37 cellular contexts compared by ENCODE assay signal in the genomic region with DNA sequence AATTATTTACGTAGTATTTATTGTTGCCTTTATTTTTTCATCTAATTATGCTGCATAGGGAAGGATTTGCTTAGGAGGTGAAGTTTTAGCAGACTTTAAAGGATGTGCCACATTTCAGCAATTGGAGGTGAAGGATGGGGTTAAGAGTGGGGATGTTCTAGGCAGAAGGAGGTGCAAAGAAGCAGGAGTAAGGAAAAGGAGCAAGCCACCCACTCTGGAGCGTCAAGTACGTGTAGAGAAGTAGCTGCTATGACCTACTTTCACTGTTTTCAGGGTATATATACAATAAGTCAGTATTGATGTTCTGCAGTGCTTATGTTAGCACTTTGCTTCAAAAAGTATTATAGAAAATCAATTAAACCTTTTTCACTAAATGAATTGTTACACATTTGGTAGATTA.
"Had no signal": no experiment of that assay in that cellular context is flagged by ENCODE, and none has a peak within 500 bp of the region (broad histone marks: within the 10 kb centered on the region; RNA-seq: fewer than 3 reads in every experiment).

No MANE protein-coding gene starts in this region.

- H3K27ac Mint-ChIP-seq: activated CD4-positive, alpha-beta memory T cell treated with anti-CD3 and anti-CD28 coated beads, Interleukin-2, amount 10 ng/mL, durations not matched to agents 7 days and 5 days; activated CD4-positive, alpha-beta T cell treated with anti-CD3 and anti-CD28 coated beads for 36 hours; activated CD4-positive, alpha-beta T cell treated with anti-CD3 and anti-CD28 coated beads, Interleukin-2, amount 10 ng/mL, durations not matched to agents 7 days and 5 days; activated CD8-positive, alpha-beta memory T cell treated with anti-CD3 and anti-CD28 coated beads, Interleukin-2, amount 10 ng/mL, durations not matched to agents 7 days and 5 days; activated CD8-positive, alpha-beta T cell treated with anti-CD3 and anti-CD28 coated beads, Interleukin-2, amount 10 ng/mL, durations not matched to agents 7 days and 5 days; activated naive CD4-positive, alpha-beta T cell treated with anti-CD3 and anti-CD28 coated beads, Interleukin-2, amount 10 ng/mL, durations not matched to agents 7 days and 5 days; activated naive CD4-positive, alpha-beta T cell treated with anti-CD3 and anti-CD28 coated beads, Interleukin-2, amount 50 U/mL, for 24 hours; activated naive CD8-positive, alpha-beta T cell; activated naive CD8-positive, alpha-beta T cell treated with anti-CD3 and anti-CD28 coated beads, Interleukin-2, amount 10 ng/mL, durations not matched to agents 7 days and 5 days; activated naive CD8-positive, alpha-beta T cell treated with anti-CD3 and anti-CD28 coated beads, Interleukin-2, amount 50 U/mL, for 24 hours; activated T-cell treated with anti-CD3 and anti-CD28 coated beads, Interleukin-2, amount 50 U/mL, for 24 hours; activated T-helper 2 cell treated with anti-CD3 and anti-CD28 coated beads, Interferon-gamma antibody, Interleukin-2, Interleukin-4, amounts not matched to agents 10 μg/mL and 5 μg/mL and 100 μg/mL, durations not matched to agents 14 hours and 24 hours and 36 hours; T-cell; T-helper 2 cell treated with Interferon-gamma antibody and Interleukin-4, amounts not matched to agents 5 μg/mL and 100 μg/mL, for 36 hours; WTC11 had no signal

- H3K4me1 ChIP-seq: ascending aorta, breast epithelium had no signal

- H3K27me3 ChIP-seq: ascending aorta, body of pancreas, brain microvascular endothelial cell, breast epithelium had no signal

- H3K27ac ChIP-seq: ascending aorta, body of pancreas, brain microvascular endothelial cell, breast epithelium, WERI-Rb-1 had no signal

- H3K36me3 ChIP-seq: breast epithelium had no signal

- H3K4me3 Mint-ChIP-seq: activated CD4-positive, alpha-beta memory T cell treated with anti-CD3 and anti-CD28 coated beads, Interleukin-2, amount 10 ng/mL, durations not matched to agents 7 days and 5 days; activated CD4-positive, alpha-beta T cell treated with anti-CD3 and anti-CD28 coated beads for 36 hours; activated CD4-positive, alpha-beta T cell treated with anti-CD3 and anti-CD28 coated beads, Interleukin-2, amount 10 ng/mL, durations not matched to agents 7 days and 5 days; activated CD8-positive, alpha-beta memory T cell treated with anti-CD3 and anti-CD28 coated beads, Interleukin-2, amount 10 ng/mL, durations not matched to agents 7 days and 5 days; activated CD8-positive, alpha-beta T cell treated with anti-CD3 and anti-CD28 coated beads, Interleukin-2, amount 10 ng/mL, durations not matched to agents 7 days and 5 days; activated naive CD4-positive, alpha-beta T cell treated with anti-CD3 and anti-CD28 coated beads, Interleukin-2, amount 10 ng/mL, durations not matched to agents 7 days and 5 days; activated naive CD4-positive, alpha-beta T cell treated with anti-CD3 and anti-CD28 coated beads, Interleukin-2, amount 50 U/mL, for 24 hours; activated naive CD8-positive, alpha-beta T cell; activated naive CD8-positive, alpha-beta T cell treated with anti-CD3 and anti-CD28 coated beads, Interleukin-2, amount 10 ng/mL, durations not matched to agents 7 days and 5 days; activated naive CD8-positive, alpha-beta T cell treated with anti-CD3 and anti-CD28 coated beads, Interleukin-2, amount 50 U/mL, for 24 hours; activated T-cell treated with anti-CD3 and anti-CD28 coated beads, Interleukin-2, amount 50 U/mL, for 24 hours; T-cell; T-helper 2 cell treated with Interferon-gamma antibody and Interleukin-4, amounts not matched to agents 5 μg/mL and 100 μg/mL, for 36 hours; WTC11 had no signal

- FAIRE-seq: TTC549 had no signal

- H3K27me3 Mint-ChIP-seq: activated CD4-positive, alpha-beta memory T cell treated with anti-CD3 and anti-CD28 coated beads, Interleukin-2, amount 10 ng/mL, durations not matched to agents 7 days and 5 days; activated CD4-positive, alpha-beta T cell treated with anti-CD3 and anti-CD28 coated beads for 36 hours; activated CD4-positive, alpha-beta T cell treated with anti-CD3 and anti-CD28 coated beads, Interleukin-2, amount 10 ng/mL, durations not matched to agents 7 days and 5 days; activated CD8-positive, alpha-beta memory T cell treated with anti-CD3 and anti-CD28 coated beads, Interleukin-2, amount 10 ng/mL, durations not matched to agents 7 days and 5 days; activated naive CD4-positive, alpha-beta T cell treated with anti-CD3 and anti-CD28 coated beads, Interleukin-2, amount 10 ng/mL, durations not matched to agents 7 days and 5 days; activated naive CD4-positive, alpha-beta T cell treated with anti-CD3 and anti-CD28 coated beads, Interleukin-2, amount 50 U/mL, for 24 hours; activated naive CD8-positive, alpha-beta T cell; activated naive CD8-positive, alpha-beta T cell treated with anti-CD3 and anti-CD28 coated beads, Interleukin-2, amount 10 ng/mL, durations not matched to agents 7 days and 5 days; activated naive CD8-positive, alpha-beta T cell treated with anti-CD3 and anti-CD28 coated beads, Interleukin-2, amount 50 U/mL, for 24 hours; activated T-cell treated with anti-CD3 and anti-CD28 coated beads, Interleukin-2, amount 50 U/mL, for 24 hours; T-cell had no signal

- DNase-seq: activated CD4-positive, alpha-beta memory T cell treated with anti-CD3 and anti-CD28 coated beads, Interleukin-2, amount 10 ng/mL, durations not matched to agents 7 days and 5 days; activated CD4-positive, alpha-beta T cell treated with anti-CD3 and anti-CD28 coated beads for 1 hour; activated CD4-positive, alpha-beta T cell treated with anti-CD3 and anti-CD28 coated beads for 36 hours; activated CD4-positive, alpha-beta T cell treated with anti-CD3 and anti-CD28 coated beads for 48 hours; activated CD4-positive, alpha-beta T cell treated with anti-CD3 and anti-CD28 coated beads, Interleukin-2, amount 10 ng/mL, durations not matched to agents 7 days and 5 days; activated CD4-positive, alpha-beta T cell treated with anti-CD3 and anti-CD28 coated beads, Interleukin-2, amount 50 U/mL, for 48 hours; activated CD4-positive, CD25-positive, alpha-beta regulatory T cell; activated CD8-positive, alpha-beta memory T cell treated with anti-CD3 and anti-CD28 coated beads for 24 hours; activated CD8-positive, alpha-beta memory T cell treated with anti-CD3 and anti-CD28 coated beads, Interleukin-2, amount 10 ng/mL, durations not matched to agents 7 days and 5 days; activated CD8-positive, alpha-beta memory T cell treated with anti-CD3 and anti-CD28 coated beads, Interleukin-2, amount 50 U/mL, for 48 hours; activated CD8-positive, alpha-beta T cell treated with anti-CD3 and anti-CD28 coated beads, Interleukin-2, amount 10 ng/mL, durations not matched to agents 7 days and 5 days; activated effector memory CD4-positive, alpha-beta T cell treated with Interleukin-2 at 50 U/mL for 16 hours; activated gamma-delta T cell; activated naive CD4-positive, alpha-beta T cell treated with anti-CD3 and anti-CD28 coated beads, Interleukin-2, amount 10 ng/mL, durations not matched to agents 7 days and 5 days; activated naive CD4-positive, alpha-beta T cell treated with Interleukin-2 at 50 U/mL for 16 hours; activated naive CD8-positive, alpha-beta T cell treated with anti-CD3 and anti-CD28 coated beads, Interleukin-2, amount 10 ng/mL, durations not matched to agents 7 days and 5 days; activated naive CD8-positive, alpha-beta T cell treated with anti-CD3 and anti-CD28 coated beads, Interleukin-2, amount 50 U/mL, for 24 hours; activated T-cell treated with anti-CD3 and anti-CD28 coated beads, Interleukin-2, amount 50 U/mL, for 24 hours; activated T-cell treated with anti-CD3 and anti-CD28 coated beads, Interleukin-2, amount 50 U/mL, for 48 hours; amygdala; anterior cingulate cortex; body of pancreas; brain microvascular endothelial cell; central memory CD4-positive, alpha-beta T cell; T-cell; T-helper 2 cell; T-helper 9 cell; WERI-Rb-1 had no signal

- H3K9me3 Mint-ChIP-seq: activated CD4-positive, alpha-beta memory T cell treated with anti-CD3 and anti-CD28 coated beads, Interleukin-2, amount 10 ng/mL, durations not matched to agents 7 days and 5 days; activated CD4-positive, alpha-beta T cell treated with anti-CD3 and anti-CD28 coated beads, Interleukin-2, amount 10 ng/mL, durations not matched to agents 7 days and 5 days; activated naive CD4-positive, alpha-beta T cell treated with anti-CD3 and anti-CD28 coated beads, Interleukin-2, amount 10 ng/mL, durations not matched to agents 7 days and 5 days; activated naive CD4-positive, alpha-beta T cell treated with anti-CD3 and anti-CD28 coated beads, Interleukin-2, amount 50 U/mL, for 24 hours; activated naive CD8-positive, alpha-beta T cell treated with anti-CD3 and anti-CD28 coated beads, Interleukin-2, amount 10 ng/mL, durations not matched to agents 7 days and 5 days; activated naive CD8-positive, alpha-beta T cell treated with anti-CD3 and anti-CD28 coated beads, Interleukin-2, amount 50 U/mL, for 24 hours; activated T-cell treated with anti-CD3 and anti-CD28 coated beads, Interleukin-2, amount 50 U/mL, for 24 hours; activated T-helper 2 cell treated with anti-CD3 and anti-CD28 coated beads, Interferon-gamma antibody, Interleukin-2, Interleukin-4, amounts not matched to agents 10 μg/mL and 5 μg/mL and 100 μg/mL, durations not matched to agents 14 hours and 24 hours and 36 hours; T-cell; T-helper 2 cell treated with Interferon-gamma antibody and Interleukin-4, amounts not matched to agents 5 μg/mL and 100 μg/mL, for 36 hours; WTC11 had no signal

- H3K4me1 Mint-ChIP-seq: activated CD4-positive, alpha-beta memory T cell treated with anti-CD3 and anti-CD28 coated beads, Interleukin-2, amount 10 ng/mL, durations not matched to agents 7 days and 5 days; activated CD4-positive, alpha-beta T cell treated with anti-CD3 and anti-CD28 coated beads for 36 hours; activated naive CD4-positive, alpha-beta T cell treated with anti-CD3 and anti-CD28 coated beads, Interleukin-2, amount 10 ng/mL, durations not matched to agents 7 days and 5 days; activated naive CD4-positive, alpha-beta T cell treated with anti-CD3 and anti-CD28 coated beads, Interleukin-2, amount 50 U/mL, for 24 hours; activated naive CD8-positive, alpha-beta T cell treated with anti-CD3 and anti-CD28 coated beads, Interleukin-2, amount 50 U/mL, for 24 hours; T-cell had no signal

- ATAC-seq: activated CD4-positive, alpha-beta T cell treated with anti-CD3 and anti-CD28 coated beads for 36 hours; activated CD4-positive, CD25-positive, alpha-beta regulatory T cell treated with anti-CD3 and anti-CD28 coated beads, Interleukin-2, amount 50 U/mL, for 24 hours; activated CD8-positive, alpha-beta memory T cell treated with anti-CD3 and anti-CD28 coated beads, Interleukin-2, amount 10 ng/mL, durations not matched to agents 7 days and 5 days; activated CD8-positive, alpha-beta T cell treated with anti-CD3 and anti-CD28 coated beads, Interleukin-2, amount 10 ng/mL, durations not matched to agents 7 days and 5 days; activated naive CD8-positive, alpha-beta T cell treated with anti-CD3 and anti-CD28 coated beads, Interleukin-2, amount 50 U/mL, for 24 hours; body of pancreas; T-cell; WTC11 had no signal

- H3K4me3 ChIP-seq: ascending aorta, body of pancreas, breast epithelium had no signal

- H3K9me3 ChIP-seq: ascending aorta, body of pancreas, breast epithelium had no signal
